Comparison of ENCODE assay signal across 21 cellular contexts in the genomic region with DNA sequence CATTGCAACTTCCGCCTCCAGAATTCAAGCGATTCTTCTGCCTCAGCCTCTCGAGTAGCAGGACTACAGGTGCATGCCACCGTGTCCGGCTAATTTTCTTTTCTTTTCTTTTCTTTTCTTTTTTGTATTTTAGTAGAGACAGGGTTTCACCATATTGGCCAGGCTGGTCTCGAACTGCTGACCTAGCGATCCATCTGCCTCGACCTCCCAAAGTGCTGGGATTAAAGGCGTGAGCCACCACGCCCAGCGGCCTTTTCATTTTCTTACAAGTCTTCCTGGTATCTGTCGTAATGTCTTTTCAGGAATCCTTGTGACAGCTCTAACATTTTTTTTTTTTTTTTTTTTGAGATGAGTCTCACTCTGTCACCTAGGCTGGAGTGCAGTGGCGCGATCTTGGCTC.
DNase-seq lines count a peak whose midpoint lies in the region; FAIRE-seq and TF ChIP-seq lines count a peak whose summit lies in the region.
"Had no signal": no experiment of that assay in that cellular context is flagged by ENCODE, and none has a peak within 500 bp of the region (broad histone marks: within the 10 kb centered on the region; RNA-seq: fewer than 3 reads in every experiment).

No MANE protein-coding gene starts in this region.

- no peak overlapping the region for H2AFZ ChIP-seq in keratinocyte (ENCODE audit: control insufficient read depth, low read length)

- H3K79me2 ChIP-seq in keratinocyte (ENCODE audit: control insufficient read depth, insufficient read depth, low read length) = no peaks in the 10 kb centered on the region

- H3K36me3 ChIP-seq in colonic mucosa = no peaks in the 10 kb centered on the region
- no peaks in the 10 kb centered on the region for H3K36me3 ChIP-seq in keratinocyte (ENCODE audit: control insufficient read depth in 2 of 2, extremely low read depth in 1 of 2, insufficient read depth in 2 of 2, low read length in 2 of 2)
- H3K36me3 ChIP-seq in spleen = no peaks in the 10 kb centered on the region
- H3K36me3 ChIP-seq: BE2C, BLaER1 had no signal

- H3K27me3 ChIP-seq in colonic mucosa (no peaks in the 10 kb centered on the region), keratinocyte (ENCODE audit: control insufficient read depth, extremely low read depth, insufficient read depth, low read length) (no peaks in the 10 kb centered on the region), spleen (replicated peaks in 1 of 7) (peaks cover 0 to 30% (median 8%) of the 10 kb centered on the region in 7 donors)
- H3K27me3 ChIP-seq: BE2C, BLaER1 had no signal

- no peak overlapping the region for H3K9ac ChIP-seq in colonic mucosa (ENCODE audit: low read depth in 2 of 2, low read length in 2 of 2)
- H3K9ac ChIP-seq in keratinocyte (ENCODE audit: control insufficient read depth, extremely low read depth, insufficient read depth, low read length) = no peak overlapping the region
- H3K9ac ChIP-seq: BLaER1 had no signal

- H3K4me3 ChIP-seq in colonic mucosa (no peak overlapping the region), keratinocyte (ENCODE audit: control insufficient read depth in 2 of 3, extremely low read depth in 1 of 3, insufficient read depth in 2 of 3, low read depth in 1 of 3, low read length in 3 of 3) (no peak overlapping the region), spleen (no peak overlapping the region)
- H3K4me3 ChIP-seq: BLaER1 had no signal

- H4K20me1 ChIP-seq in keratinocyte (ENCODE audit: control insufficient read depth, extremely low read depth, insufficient read depth, low read length) = no peaks in the 10 kb centered on the region
- H4K20me1 ChIP-seq: BLaER1 had no signal

- peak overlapping the region; percentile 53 for H3K4me2 ChIP-seq in keratinocyte (ENCODE audit: control insufficient read depth, extremely low read depth, insufficient read depth, low read depth, low read length)
- H3K4me2 ChIP-seq: BLaER1 had no signal

- dilution Hi-C loops in keratinocyte (cut with MboI; ENCODE audit: extremely low pct_ligation_motif_present, low sequenced_read_pairs) = no loop called here

- no peak for TF ChIP-seq POLR2A in spleen (IDR thresholded peaks at IDR 0.05)

- TF ChIP-seq CTCF in colonic mucosa (IDR thresholded peaks at IDR 0.05) = no peak
- TF ChIP-seq CTCF in keratinocyte (optimal IDR thresholded peaks at IDR 0.05 in 1 of 3, IDR thresholded peaks at IDR 0.05 in 1 of 3, conservative IDR thresholded peaks at IDR 0.05 in 1 of 3; ENCODE audit: extremely low read depth in 1 of 3, insufficient read depth in 2 of 3, low read length in 3 of 3) = no peak
- TF ChIP-seq CTCF in spleen (IDR thresholded peaks at IDR 0.05 in 8 of 11, conservative IDR thresholded peaks at IDR 0.05 in 3 of 11) = no peak

- no peaks in the 10 kb centered on the region for H3K9me3 ChIP-seq in colonic mucosa
- H3K9me3 ChIP-seq in keratinocyte (ENCODE audit: control insufficient read depth, low read depth, low read length) = no peaks in the 10 kb centered on the region
- H3K9me3 ChIP-seq in spleen = no peaks in the 10 kb centered on the region
- H3K9me3 ChIP-seq: BE2C, BLaER1, Caco-2 had no signal

- 82 to 91% (median 89%) methylated on average over 14 of the region's 14 CpGs for WGBS in spleen, 5 donors

- DNase-seq in colonic mucosa = peak; percentile 4
- DNase-seq in keratinocyte (ENCODE audit: low read depth, low spot score) = no peak
- peak; percentile 13 for DNase-seq in spleen
- DNase-seq in KG1 (lab: John Stamatoyannopoulos, UW) = no peak
- DNase-seq in C1 segment of cervical spinal cord (lab: John Stamatoyannopoulos, UW) = no peak
- DNase-seq: 8988T; ACHN; BE2C; Caco-2; Calu3; CD4-positive, alpha-beta T cell; CD8-positive, alpha-beta T cell; DMS79 treated with DMSO at 0.1 percent for 48 hours; GF-D8 had no signal

- no peaks in the 10 kb centered on the region for H3K9me1 ChIP-seq in keratinocyte (ENCODE audit: control insufficient read depth, extremely low read depth, insufficient read depth, low read length)

- intact Hi-C loops in colonic mucosa (cut with DNase I) (no loop called here), spleen (cut with DNase I; ENCODE audit: low total_unique reads) (no loop called here)

- H3K27ac ChIP-seq in colonic mucosa (no peak overlapping the region), keratinocyte (ENCODE audit: control insufficient read depth, insufficient read depth, low read length) (no peak overlapping the region), spleen (no peak overlapping the region)
- H3K27ac ChIP-seq: BLaER1, C4-2B had no signal

- H3K4me1 ChIP-seq in colonic mucosa (no peaks in the 10 kb centered on the region), keratinocyte (ENCODE audit: control insufficient read depth, extremely low read depth, insufficient read depth, low read length) (peaks cover 22% of the 10 kb centered on the region), spleen (no peaks in the 10 kb centered on the region)
- H3K4me1 ChIP-seq: BE2C, BLaER1 had no signal

- FAIRE-seq in keratinocyte (lab: Jason Lieb, UNC) = no peak
- FAIRE-seq: A204.1, D721Med, G401.6, GM12891, GM19239 had no signal

Comparison
In these comparisons a context has a peak if more than half of its experiments do, and no peak if none do; other contexts are left out.
1. DNase-seq: peak in colonic mucosa (single experiment) and spleen (single experiment); none in keratinocyte (single experiment), KG1 (single experiment) and C1 segment of cervical spinal cord (0 of 14).